Comparison of ENCODE assay signal across 29 cellular contexts in genomic region chr17:7284911-7285310, GRCh38. TPM values are rescaled to one million over a fixed set of nuclear protein-coding genes. Genes with fewer than 3 reads are reported as not detected.
"Had no signal": no experiment of that assay in that cellular context is flagged by ENCODE, and none has a peak within 500 bp of the region (broad histone marks: within the 10 kb centered on the region; RNA-seq: fewer than 3 reads in every experiment).

No MANE protein-coding gene starts in this region.

- ATAC-seq: activated CD8-positive, alpha-beta T cell treated with anti-CD3 and anti-CD28 coated beads for 36 hours; activated naive CD4-positive, alpha-beta T cell treated with anti-CD3 and anti-CD28 coated beads, Interleukin-2, amount 50 U/mL, for 72 hours; activated T-cell treated with anti-CD3 and anti-CD28 coated beads, Interleukin-2, amount 50 U/mL, for 72 hours; activated T-helper 17 cell treated with anti-CD3 and anti-CD28 coated beads, Interleukin-2, amount 50 U/mL, for 72 hours; body of pancreas; Panc1 had no signal

- H3K9me3 ChIP-seq: adrenal gland, body of pancreas, breast epithelium, SJSA1, SK-N-SH had no signal

- H3K4me3 ChIP-seq: adrenal gland, body of pancreas, breast epithelium, SJSA1 had no signal

- DNase-seq: activated CD4-positive, alpha-beta T cell treated with anti-CD3 and anti-CD28 coated beads, Interleukin-2, amount 10 ng/mL, durations not matched to agents 24 days and 14 days; activated CD4-positive, alpha-beta T cell treated with anti-CD3 and anti-CD28 coated beads, Interleukin-2, amount 50 U/mL, for 4 hours; activated CD8-positive, alpha-beta T cell treated with anti-CD3 and anti-CD28 coated beads for 36 hours; activated gamma-delta T cell treated with Interleukin-2 at 50 U/mL for 16 hours; activated naive CD4-positive, alpha-beta T cell treated with anti-CD3 and anti-CD28 coated beads for 36 hours; activated T-cell treated with anti-CD3 and anti-CD28 coated beads, Interleukin-2, amount 50 U/mL, for 1 hour; activated T-cell treated with anti-CD3 and anti-CD28 coated beads, Interleukin-2, amount 50 U/mL, for 72 hours; adrenal gland; body of pancreas; MM.1S; NCI-H1092; NCI-H1436 treated with DMSO at 0.1 percent for 48 hours; NCI-H1694 treated with DMSO at 0.1 percent for 48 hours; NCI-H2029; NCI-H345; NCI-H524 treated with DMSO at 0.1 percent for 48 hours; SHP77 treated with DMSO at 0.1 percent for 48 hours; SK-N-SH had no signal

- H3K27me3 ChIP-seq: body of pancreas, breast epithelium had no signal

- H3K27ac ChIP-seq: adrenal gland, body of pancreas, breast epithelium, KMS-11, SJSA1 had no signal

- H3K4me2 ChIP-seq: KMS-11, SK-N-SH had no signal

- H3K36me3 ChIP-seq: adrenal gland, breast epithelium, SJSA1 had no signal

- FAIRE-seq: astrocyte, TTC549 had no signal

- H3K9ac ChIP-seq: KMS-11, SK-N-SH had no signal

RNA-seq across cellular contexts. Expression of gene SLC2A4, which starts 3.4 kb away (rescaled TPM):
- total RNA-seq: activated T-helper 17 cell treated with anti-CD3 and anti-CD28 coated beads, Interleukin-2, amount 50 U/mL, for 72 hours; NCI-H460; RPMI7951 had no signal

RNA-seq across cellular contexts. Expression of gene YBX2, which starts 9.5 kb away (rescaled TPM):
- total RNA-seq: LHCN-M2, SJSA1 had no signal

RNA-seq across cellular contexts. Expression of gene CLDN7, which starts 22.6 kb away (rescaled TPM):
- total RNA-seq: LHCN-M2, SJSA1 had no signal
